ENCODE assay signal across 7 cellular contexts in genomic region chr21:26070822-26071425, GRCh38.
DNase-seq lines count a peak whose midpoint lies in the region; ATAC-seq and FAIRE-seq lines count a peak whose summit lies in the region.

No MANE protein-coding gene starts in this region.

- H3K9ac ChIP-seq in HUES6 (ENCODE audit: low read length), result no peak overlapping the region
- H3K9ac ChIP-seq in iPS-20b (ENCODE audit: low read depth, low read length), result peak overlapping the region; percentile 31; the same call in 1 of the 2 replicates

- H3K4me1 ChIP-seq in HUES6 (ENCODE audit: control insufficient read depth, insufficient read depth, low read length) (peaks cover 80% of the 10 kb centered on the region), iPS-20b (ENCODE audit: insufficient read depth, low read length) (peaks cover 54% of the 10 kb centered on the region)

- H3K27ac ChIP-seq in HUES6 (ENCODE audit: low read depth, low read length), result peak overlapping the region; percentile 60
- H3K27ac ChIP-seq in iPS-20b (ENCODE audit: low read length), result peak overlapping the region; percentile 3
- peak overlapping the region; percentile 13 for H3K27ac ChIP-seq in temporal lobe (ENCODE audit: low read depth, low read length)

- ATAC-seq in activated T-helper 17 cell treated with anti-CD3 and anti-CD28 coated beads, Interleukin-2, amount 50 U/mL, for 72 hours (replicated peaks), result peak; percentile 74
- ATAC-seq in HG03025 (IDR thresholded peaks at IDR 0.05; ENCODE audit: low FRiP score, unreplicated experiment), result no peak
- ATAC-seq in GM19351 (IDR thresholded peaks at IDR 0.05; ENCODE audit: unreplicated experiment), result no peak

- H3K9me3 ChIP-seq in HUES6 (ENCODE audit: control insufficient read depth, insufficient read depth, low read depth, low read length), result no peaks in the 10 kb centered on the region
- H3K9me3 ChIP-seq in iPS-20b (ENCODE audit: insufficient read depth, low read depth, low read length), result no peaks in the 10 kb centered on the region

- H3K9me3 Mint-ChIP-seq in activated T-helper 17 cell treated with anti-CD3 and anti-CD28 coated beads, Interleukin-2, amount 50 U/mL, for 72 hours, result no peaks in the 10 kb centered on the region

- no peaks in the 10 kb centered on the region for H3K36me3 ChIP-seq in HUES6 (ENCODE audit: control insufficient read depth, insufficient read depth, low read length)
- no peaks in the 10 kb centered on the region for H3K36me3 ChIP-seq in iPS-20b (ENCODE audit: insufficient read depth, low read depth, low read length)

- H3K4me1 Mint-ChIP-seq in activated T-helper 17 cell treated with anti-CD3 and anti-CD28 coated beads, Interleukin-2, amount 50 U/mL, for 72 hours, result peaks cover 23% of the 10 kb centered on the region

- H3K4me3 Mint-ChIP-seq in activated T-helper 17 cell treated with anti-CD3 and anti-CD28 coated beads, Interleukin-2, amount 50 U/mL, for 72 hours, result peak overlapping the region; percentile 88

- peak overlapping the region; percentile 93 for H3K27ac Mint-ChIP-seq in activated T-helper 17 cell treated with anti-CD3 and anti-CD28 coated beads, Interleukin-2, amount 50 U/mL, for 72 hours

- no peaks in the 10 kb centered on the region for H3K27me3 Mint-ChIP-seq in activated T-helper 17 cell treated with anti-CD3 and anti-CD28 coated beads, Interleukin-2, amount 50 U/mL, for 72 hours

- peak; percentile 39 for FAIRE-seq in GM18507 (lab: Jason Lieb, UNC)

- H3K36me3 Mint-ChIP-seq in activated T-helper 17 cell treated with anti-CD3 and anti-CD28 coated beads, Interleukin-2, amount 50 U/mL, for 72 hours (ENCODE audit: low read depth), result no peaks in the 10 kb centered on the region

- DNase-seq in GM18507 (ENCODE audit: extremely low spot score, insufficient read length, low read depth), result no peak

- H3K4me3 ChIP-seq in HUES6 (ENCODE audit: low read depth, low read length) (no peak overlapping the region), iPS-20b (ENCODE audit: low read length) (peak overlapping the region; percentile 2; the same call in 1 of the 2 replicates)

- no peaks in the 10 kb centered on the region for H3K27me3 ChIP-seq in HUES6 (ENCODE audit: control insufficient read depth, insufficient read depth, low read length)
- H3K27me3 ChIP-seq in iPS-20b (ENCODE audit: insufficient read depth, low read length), result no peaks in the 10 kb centered on the region

Comparison
In these comparisons a context has a peak if more than half of its experiments do, and no peak if none do; other contexts are left out.
1. H3K27ac ChIP-seq: peak in every context shown above with its lines; median percentile 60 in HUES6; 13 in temporal lobe; 3 in iPS-20b.